ENCODE assay signal across 9 cellular contexts in genomic region chr1:229229721-229230135, GRCh38. TPM values are rescaled to one million over a fixed set of nuclear protein-coding genes. Genes with fewer than 3 reads are reported as not detected.
DNase-seq lines count a peak whose midpoint lies in the region; ATAC-seq and TF ChIP-seq lines count a peak whose summit lies in the region.
"Had no signal": no experiment of that assay in that cellular context is flagged by ENCODE, and none has a peak within 500 bp of the region (broad histone marks: within the 10 kb centered on the region; RNA-seq: fewer than 3 reads in every experiment).

No MANE protein-coding gene starts in this region.

- H3K36me3 Mint-ChIP-seq in nephron (ENCODE audit: low read depth) = no peaks in the 10 kb centered on the region
- H3K36me3 Mint-ChIP-seq in effector memory CD8-positive, alpha-beta T cell (ENCODE audit: insufficient read depth) = no peaks in the 10 kb centered on the region

- no peak overlapping the region for H3K4me3 ChIP-seq in AG10803 (ENCODE audit: low read length)
- no peak overlapping the region for H3K4me3 ChIP-seq in NB4 (ENCODE audit: low read depth, low read length)
- H3K4me3 ChIP-seq: SJCRH30 had no signal

- H3K27ac Mint-ChIP-seq in nephron = peak overlapping the region; percentile 36 to 66 (median 39)
- no peak overlapping the region for H3K27ac Mint-ChIP-seq in effector memory CD8-positive, alpha-beta T cell

- H3K27me3 Mint-ChIP-seq in nephron (ENCODE audit: low read depth) = peaks cover 44% of the 10 kb centered on the region
- H3K27me3 Mint-ChIP-seq in effector memory CD8-positive, alpha-beta T cell = peaks cover 35 to 44% of the 10 kb centered on the region in 2 donors

- H3K9me3 Mint-ChIP-seq in nephron = no peaks in the 10 kb centered on the region
- no peaks in the 10 kb centered on the region for H3K9me3 Mint-ChIP-seq in effector memory CD8-positive, alpha-beta T cell

- peaks cover 34% of the 10 kb centered on the region for H3K4me1 Mint-ChIP-seq in nephron
- H3K4me1 Mint-ChIP-seq in effector memory CD8-positive, alpha-beta T cell (ENCODE audit: low read depth in 2 of 2) = peaks cover 3 to 7% of the 10 kb centered on the region in 2 donors

- TF ChIP-seq POLR2A in NB4 (IDR thresholded peaks at IDR 0.05; ENCODE audit: extremely low read depth, insufficient read length) = no peak

- intact Hi-C loops in posterior vena cava (cut with DNase I) = loop anchor here (2.0 to 10.0 kb wide), 5 partner anchors 165 to 565 kb away; partner anchors contain the start of gene RHOU (in 2 of the 2)

- DNase-seq in AG10803 (ENCODE audit: low read depth) (peak; percentile 55), NB4 (ENCODE audit: low read depth) (peak; percentile 52), fibroblast of gingiva (ENCODE audit: low read depth) (peak; percentile 84), NCI-H524 (lab: John Stamatoyannopoulos, UW) (no peak), posterior vena cava (ENCODE audit: low spot score) (no peak)
- no peak for DNase-seq in effector memory CD8-positive, alpha-beta T cell

- H3K4me3 Mint-ChIP-seq in nephron = peak overlapping the region; percentile 14 to 27 (median 17)
- no peak overlapping the region for H3K4me3 Mint-ChIP-seq in effector memory CD8-positive, alpha-beta T cell

- no peak for ATAC-seq in HG02759 (IDR thresholded peaks at IDR 0.05; ENCODE audit: unreplicated experiment)
- ATAC-seq in effector memory CD8-positive, alpha-beta T cell (replicated peaks) = no peak

- TF ChIP-seq CTCF in AG10803 (conservative IDR thresholded peaks at IDR 0.05; ENCODE audit: low read length) (no peak), NB4 (IDR thresholded peaks at IDR 0.05; ENCODE audit: low read depth, low read length) (no peak), nephron (IDR thresholded peaks at IDR 0.05; ENCODE audit: unreplicated experiment in 3 of 3) (no peak)

RNA-seq across cellular contexts. Expression of gene RAB4A, which starts 41.2 kb away (rescaled TPM):
- total RNA-seq in posterior vena cava = 10 to 100 TPM; 56.2 to 58.9 TPM

Comparison
In these comparisons a context has a peak if more than half of its experiments do, and no peak if none do; other contexts are left out.
1. DNase-seq: peak in AG10803 (single experiment), NB4 (single experiment) and fibroblast of gingiva (single experiment); none in NCI-H524 (0 of 2), effector memory CD8-positive, alpha-beta T cell (0 of 3) and posterior vena cava (single experiment).
2. H3K27ac Mint-ChIP-seq: peak in nephron (3 of 3); none in effector memory CD8-positive, alpha-beta T cell (0 of 2).
3. H3K4me3 Mint-ChIP-seq: peak in nephron (3 of 3); none in effector memory CD8-positive, alpha-beta T cell (0 of 2).